9 cellular contexts compared by ENCODE assay signal in the genomic region with DNA sequence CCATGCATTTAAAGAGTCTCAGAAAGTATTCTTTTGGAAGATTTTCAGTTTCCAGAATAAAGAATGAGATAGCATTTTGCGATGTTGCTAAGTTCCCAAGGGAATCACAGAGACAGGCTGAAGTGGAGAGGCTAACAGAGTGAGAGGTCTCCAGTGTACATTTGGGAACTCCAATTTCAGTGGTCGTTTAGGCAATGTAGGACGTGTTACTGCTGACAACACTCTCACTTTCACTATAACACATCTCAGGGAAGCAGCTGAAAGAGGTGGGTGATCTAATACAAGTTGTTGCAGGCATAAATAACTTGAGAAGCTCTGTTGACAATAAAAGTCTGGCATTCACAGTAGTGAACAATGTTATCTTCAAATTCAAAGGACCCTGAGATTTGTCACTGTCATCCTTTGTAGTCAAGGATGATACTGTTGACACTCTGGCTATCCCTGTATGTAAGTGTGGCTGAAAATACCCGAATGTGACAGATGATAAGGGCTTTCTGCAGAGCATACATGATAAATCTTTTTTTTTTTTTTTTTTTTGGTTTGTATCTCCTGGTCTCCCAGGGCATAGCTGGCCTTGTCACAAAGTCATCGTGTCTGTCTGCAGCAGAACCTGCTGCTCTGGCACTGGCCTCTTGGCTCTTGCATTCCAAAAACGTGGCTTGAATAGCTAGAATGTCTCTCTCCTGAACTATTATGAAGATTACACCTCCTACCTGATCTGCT. TPM values are rescaled to one million over a fixed set of nuclear protein-coding genes. Genes with fewer than 3 reads are reported as not detected.
DNase-seq lines count a peak whose midpoint lies in the region; ATAC-seq, FAIRE-seq and TF ChIP-seq lines count a peak whose summit lies in the region.
"Had no signal": no experiment of that assay in that cellular context is flagged by ENCODE, and none has a peak within 500 bp of the region (broad histone marks: within the 10 kb centered on the region; RNA-seq: fewer than 3 reads in every experiment).

No MANE protein-coding gene starts in this region.

- POLR2A ChIA-PET in T-cell (lab: Charles Lee) = no interaction called here

- H3K27me3 ChIP-seq in transverse colon = no peaks in the 10 kb centered on the region
- H3K27me3 ChIP-seq in H7 (ENCODE audit: control insufficient read depth, insufficient read depth, low read length) = no peaks in the 10 kb centered on the region

- no peak for TF ChIP-seq POLR2A in transverse colon (IDR thresholded peaks at IDR 0.05)

- no peak for TF ChIP-seq EP300 in transverse colon (IDR thresholded peaks at IDR 0.05; ENCODE audit: low read depth)

- FAIRE-seq in frontal cortex (lab: Jason Lieb, UNC) = no peak
- FAIRE-seq: A549 had no signal

- DNase-seq in NCI-H1417 (lab: John Stamatoyannopoulos, UW) (peak in 2 of 3 experiments; percentile 25 to 55), NCI-H1417 treated with DMSO at 0.1 percent for 48 hours (lab: John Stamatoyannopoulos, UW) (no peak), transverse colon (no peak), frontal cortex (ENCODE audit: low spot score in 2 of 2) (no peak), T-cell (no peak), H7 (no peak)

- peaks cover 0 to 6% (median 1%) of the 10 kb centered on the region in 4 donors for H3K4me1 ChIP-seq in transverse colon
- H3K4me1 ChIP-seq: A549 had no signal

- H3K27ac ChIP-seq in transverse colon = peak overlapping the region in 3 of 4 donors; percentile 28 to 61 (median 52)
- H3K27ac ChIP-seq: A549 had no signal

- ATAC-seq in HG03520 (IDR thresholded peaks at IDR 0.05; ENCODE audit: unreplicated experiment) (peak; percentile 41), T-cell (replicated peaks in 1 of 4) (no peak)
- ATAC-seq: A549 had no signal

- intact Hi-C loops in transverse colon (cut with DNase I; ENCODE audit: low total_unique reads) = no loop called here

- CTCF ChIA-PET in T-cell (lab: Charles Lee) = interaction anchor here in 1 of 2 donors (0.7 to 1.0 kb wide), 2 partner anchors 27 to 54 kb away, joined by 3 to 4 read pairs; no protein-coding TSS in a partner anchor

- H3K27me3 Mint-ChIP-seq in brain (no peaks in the 10 kb centered on the region), T-cell (peaks cover 0 to 5% of the 10 kb centered on the region in 2 donors)

- H3K36me3 ChIP-seq in transverse colon = no peaks in the 10 kb centered on the region
- no peaks in the 10 kb centered on the region for H3K36me3 ChIP-seq in H7 (replicated peaks; ENCODE audit: control insufficient read depth, insufficient read depth, low read length)

- H3K9me3 Mint-ChIP-seq in brain (peaks cover 0 to 5% (median 0%) of the 10 kb centered on the region in 5 experiments), T-cell (no peaks in the 10 kb centered on the region)

- no peak for TF ChIP-seq CTCF in brain (conservative IDR thresholded peaks at IDR 0.05)
- TF ChIP-seq CTCF in transverse colon (IDR thresholded peaks at IDR 0.05) = no peak

- H3K4me1 Mint-ChIP-seq in brain (peaks cover 32% of the 10 kb centered on the region), T-cell (no peaks in the 10 kb centered on the region)

- H3K4me3 ChIP-seq in transverse colon = no peak overlapping the region
- no peak overlapping the region for H3K4me3 ChIP-seq in H7 (ENCODE audit: insufficient read depth, low read depth, low read length)
- H3K4me3 ChIP-seq: A549 had no signal

- H3K4me3 Mint-ChIP-seq in brain (peak overlapping the region in 4 of 5 experiments; percentile 2 to 66 (median 48)), T-cell (no peak overlapping the region)

- H3K36me3 Mint-ChIP-seq in brain = peaks cover 10% of the 10 kb centered on the region
- H3K36me3 Mint-ChIP-seq in T-cell = peaks cover 6% of the 10 kb centered on the region

- WGBS in transverse colon (ENCODE audit: low coverage in 1 of 2), 2 donors = 43 to 53% methylated on average over 6 of the region's 6 CpGs

- H3K9me3 ChIP-seq in transverse colon = no peaks in the 10 kb centered on the region
- H3K9me3 ChIP-seq: A549 had no signal

- in situ Hi-C loops in transverse colon (cut with MboI; ENCODE audit: low pct_ligation_motif_present in 1 of 4, low pct_unique_long_range_greater_than_20kb in 1 of 4, low sequenced_read_pairs in 3 of 4) = no loop called here

- peak overlapping the region in 4 of 5 experiments; percentile 81 to 91 (median 90) for H3K27ac Mint-ChIP-seq in brain
- H3K27ac Mint-ChIP-seq in T-cell = no peak overlapping the region

RNA-seq across cellular contexts. Expression of a gene that starts 50.2 kb away (rescaled TPM):
- polyA plus RNA-seq in brain (ENCODE audit: insufficient read depth, low read depth, low replicate concordance) = 9.3 TPM
- total RNA-seq in transverse colon (1 to 10 TPM in 2 of 4 donors, under 1 TPM in 2; 0.32 to 1.4 (median 1.0) TPM), frontal cortex (2.4 TPM), T-cell (not detected)
- not detected in 2 replicates for total RNA-seq in H7 (2014; rRNA removed; shearing (Covaris generic))
- polyA plus RNA-seq: A549 had no signal

Comparison
In these comparisons a context has a peak if more than half of its experiments do, and no peak if none do; other contexts are left out.
1. DNase-seq: peak in NCI-H1417 (2 of 3); none in NCI-H1417 treated with DMSO at 0.1 percent for 48 hours (single experiment), transverse colon (single experiment), frontal cortex (0 of 2), T-cell (0 of 34) and H7 (single experiment).
2. H3K27ac Mint-ChIP-seq: peak in brain (4 of 5); none in T-cell (0 of 2).
3. H3K4me3 Mint-ChIP-seq: peak in brain (4 of 5); none in T-cell (0 of 3).